Comparison of ENCODE assay signal across 1 cellular context in genomic region chr1:184365699-184366098, GRCh38.
TF ChIP-seq lines count a peak whose summit lies in the region.

No MANE protein-coding gene starts in this region.

TF ChIP-seq in GM12878, 131 proteins besides CTCF, POLR2A, EP300 and RAD21:
- TF ChIP-seq ZBTB33 (IDR thresholded peaks at IDR 0.05) (no peak), WRNIP1 (IDR thresholded peaks at IDR 0.05; ENCODE audit: borderline replicate concordance, low read depth, low read length) (no peak), ETV6 (conservative IDR thresholded peaks at IDR 0.05 in 1 of 2, IDR thresholded peaks at IDR 0.05 in 1 of 2; ENCODE audit: borderline replicate concordance in 1 of 2, low read depth in 1 of 2) (no peak), RB1 (IDR thresholded peaks at IDR 0.05; ENCODE audit: borderline replicate concordance) (no peak)
